In genomic region chr2:140359056-140359771, GRCh38 we compare ENCODE assay signal across 19 cellular contexts.
DNase-seq lines count a peak whose midpoint lies in the region; ATAC-seq and TF ChIP-seq lines count a peak whose summit lies in the region.
"Had no signal": no experiment of that assay in that cellular context is flagged by ENCODE, and none has a peak within 500 bp of the region (broad histone marks: within the 10 kb centered on the region; RNA-seq: fewer than 3 reads in every experiment).

No MANE protein-coding gene starts in this region.

- H3K4me3 ChIP-seq in fibroblast of lung (replicated peaks in 1 of 4; ENCODE audit: control extremely low read depth in 1 of 4, insufficient read depth in 1 of 4, low read depth in 3 of 4, low read length in 4 of 4) (no peak overlapping the region), trophoblast cell (ENCODE audit: low read depth, low read length) (no peak overlapping the region)
- H3K4me3 ChIP-seq: HAP-1 had no signal

- ATAC-seq in SK-N-SH treated with all-trans-retinoic acid at 6 μM for 48 hours, result peak; percentile 38
- ATAC-seq: CD8-positive, alpha-beta T cell had no signal

- no peak overlapping the region for H2BK120ac ChIP-seq in trophoblast cell (ENCODE audit: insufficient read depth, low read length, poor library complexity)

- no peaks in the 10 kb centered on the region for H3K27me3 Mint-ChIP-seq in activated CD4-positive, alpha-beta memory T cell treated with anti-CD3 and anti-CD28 coated beads, Interleukin-2, amount 10 ng/mL, durations not matched to agents 7 days and 5 days
- H3K27me3 Mint-ChIP-seq in glutamatergic neuron (ENCODE audit: unreplicated experiment), result no peaks in the 10 kb centered on the region
- H3K27me3 Mint-ChIP-seq: B cell had no signal

- no peaks in the 10 kb centered on the region for H4K20me1 ChIP-seq in fibroblast of lung (ENCODE audit: control insufficient read depth, extremely low read depth, insufficient read depth, low read length)

- H2BK5ac ChIP-seq in trophoblast cell (ENCODE audit: low read depth, low read length, poor library complexity), result no peak overlapping the region

- no peak overlapping the region for H4K8ac ChIP-seq in trophoblast cell (ENCODE audit: low read depth, low read length)

- no peak overlapping the region for H3K18ac ChIP-seq in trophoblast cell (ENCODE audit: low read length)

- H3K14ac ChIP-seq in trophoblast cell (ENCODE audit: low read length), result no peak overlapping the region

- H2AFZ ChIP-seq in fibroblast of lung (ENCODE audit: low read length), result no peak overlapping the region
- no peak overlapping the region for H2AFZ ChIP-seq in trophoblast cell (ENCODE audit: insufficient read depth, low read length, poor library complexity)

- H3K4me2 ChIP-seq in fibroblast of lung (ENCODE audit: extremely low read depth, insufficient read depth, low read length) (no peak overlapping the region), trophoblast cell (ENCODE audit: low read length) (no peak overlapping the region)

- no peak overlapping the region for H3K9ac ChIP-seq in fibroblast of lung (ENCODE audit: insufficient read depth, low read length)
- H3K9ac ChIP-seq in trophoblast cell (ENCODE audit: low read length), result no peak overlapping the region

- H3K9me3 ChIP-seq in fibroblast of lung (ENCODE audit: control insufficient read depth, insufficient read depth, low read depth, low read length), result no peaks in the 10 kb centered on the region
- no peaks in the 10 kb centered on the region for H3K9me3 ChIP-seq in trophoblast cell (ENCODE audit: insufficient read depth, low read depth, low read length)
- H3K9me3 ChIP-seq: HAP-1 had no signal

- no peak overlapping the region for H2BK12ac ChIP-seq in trophoblast cell (ENCODE audit: low read length)

- DNase-seq in NCI-H510A treated with DMSO at 0.1 percent for 48 hours (lab: John Stamatoyannopoulos, UW), result peak; percentile 10
- no peak for DNase-seq in NCI-H510A (lab: John Stamatoyannopoulos, UW)
- peak; percentile 2 to 42 for DNase-seq in fibroblast of lung (ENCODE audit: low read depth in 2 of 2)
- no peak for DNase-seq in trophoblast cell
- DNase-seq in activated CD4-positive, alpha-beta memory T cell treated with anti-CD3 and anti-CD28 coated beads, Interleukin-2, amount 10 ng/mL, durations not matched to agents 7 days and 5 days, result no peak
- DNase-seq in C1 segment of cervical spinal cord (lab: John Stamatoyannopoulos, UW), result no peak
- no peak for DNase-seq in glutamatergic neuron
- DNase-seq: 8988T; ACHN; CD8-positive, alpha-beta T cell; COR-L47; DMS53; GF-D8; HFFc6 had no signal

- H3K79me2 ChIP-seq in fibroblast of lung (ENCODE audit: control insufficient read depth, insufficient read depth, low read length), result no peaks in the 10 kb centered on the region
- no peaks in the 10 kb centered on the region for H3K79me2 ChIP-seq in trophoblast cell (ENCODE audit: control insufficient read depth, insufficient read depth, low read length, poor library complexity)

- H3K4ac ChIP-seq in trophoblast cell (ENCODE audit: low read depth, low read length), result no peak overlapping the region

- WGBS in trophoblast cell (ENCODE audit: extremely low coverage, insufficient coverage, insufficient read length), result no CpG with 5 or more reads among the region's 2 CpGs

- no peaks in the 10 kb centered on the region for H3K27me3 ChIP-seq in fibroblast of lung (ENCODE audit: control insufficient read depth, insufficient read depth, low read length)
- no peaks in the 10 kb centered on the region for H3K27me3 ChIP-seq in trophoblast cell (ENCODE audit: insufficient read depth, low read length)

- H4K91ac ChIP-seq in trophoblast cell (ENCODE audit: low read depth, low read length), result no peak overlapping the region

- H2AK5ac ChIP-seq in trophoblast cell (ENCODE audit: low read length), result no peak overlapping the region

- no peak overlapping the region for H3K23ac ChIP-seq in trophoblast cell (ENCODE audit: low read length)

- no peaks in the 10 kb centered on the region for H3K4me1 Mint-ChIP-seq in activated CD4-positive, alpha-beta memory T cell treated with anti-CD3 and anti-CD28 coated beads, Interleukin-2, amount 10 ng/mL, durations not matched to agents 7 days and 5 days
- no peaks in the 10 kb centered on the region for H3K4me1 Mint-ChIP-seq in glutamatergic neuron (ENCODE audit: low read depth, unreplicated experiment)
- H3K4me1 Mint-ChIP-seq: B cell had no signal

- CTCF ChIA-PET in activated CD4-positive, alpha-beta memory T cell treated with anti-CD3 and anti-CD28 coated beads, Interleukin-2, amount 10 ng/mL, durations not matched to agents 7 days and 5 days (lab: Charles Lee), result no interaction called here

- POLR2A ChIA-PET in activated CD4-positive, alpha-beta memory T cell treated with anti-CD3 and anti-CD28 coated beads, Interleukin-2, amount 10 ng/mL, durations not matched to agents 7 days and 5 days (lab: Charles Lee), result no interaction called here

- TF ChIP-seq CTCF in fibroblast of lung (conservative IDR thresholded peaks at IDR 0.05 in 1 of 2, IDR thresholded peaks at IDR 0.05 in 1 of 2; ENCODE audit: low read depth in 1 of 2, low read length in 2 of 2), result no peak
- no peak for TF ChIP-seq CTCF in glutamatergic neuron (IDR thresholded peaks at IDR 0.05; ENCODE audit: partially characterized antibody, unreplicated experiment)

- H3K79me1 ChIP-seq in trophoblast cell (ENCODE audit: low read length), result no peaks in the 10 kb centered on the region

- H4K12ac ChIP-seq in trophoblast cell (ENCODE audit: low read depth, low read length), result no peak overlapping the region

- peaks cover 3% of the 10 kb centered on the region for H3K9me3 Mint-ChIP-seq in activated CD4-positive, alpha-beta memory T cell treated with anti-CD3 and anti-CD28 coated beads, Interleukin-2, amount 10 ng/mL, durations not matched to agents 7 days and 5 days
- no peaks in the 10 kb centered on the region for H3K9me3 Mint-ChIP-seq in glutamatergic neuron (ENCODE audit: unreplicated experiment)

- H3K36me3 ChIP-seq in fibroblast of lung (ENCODE audit: control insufficient read depth, insufficient read depth, low read length) (no peaks in the 10 kb centered on the region), trophoblast cell (ENCODE audit: control insufficient read depth in 1 of 2, insufficient read depth in 2 of 2, low read length in 2 of 2) (no peaks in the 10 kb centered on the region)
- H3K36me3 ChIP-seq: HAP-1 had no signal

- H3K36me3 Mint-ChIP-seq in activated CD4-positive, alpha-beta memory T cell treated with anti-CD3 and anti-CD28 coated beads, Interleukin-2, amount 10 ng/mL, durations not matched to agents 7 days and 5 days (ENCODE audit: low read depth), result no peaks in the 10 kb centered on the region
- H3K36me3 Mint-ChIP-seq in glutamatergic neuron (ENCODE audit: unreplicated experiment), result no peaks in the 10 kb centered on the region
- H3K36me3 Mint-ChIP-seq: CD8-positive, alpha-beta T cell had no signal

- H3K4me1 ChIP-seq in fibroblast of lung (ENCODE audit: control insufficient read depth, extremely low read depth, insufficient read depth, low read length), result no peaks in the 10 kb centered on the region
- no peaks in the 10 kb centered on the region for H3K4me1 ChIP-seq in trophoblast cell (ENCODE audit: control insufficient read depth in 1 of 2, insufficient read depth in 2 of 2, low read length in 2 of 2)

- H3K27ac Mint-ChIP-seq in activated CD4-positive, alpha-beta memory T cell treated with anti-CD3 and anti-CD28 coated beads, Interleukin-2, amount 10 ng/mL, durations not matched to agents 7 days and 5 days, result no peak overlapping the region
- H3K27ac Mint-ChIP-seq in glutamatergic neuron (ENCODE audit: unreplicated experiment), result no peak overlapping the region
- H3K27ac Mint-ChIP-seq: B cell; CD8-positive, alpha-beta T cell; HFFc6 had no signal

- no peak overlapping the region for H3K27ac ChIP-seq in fibroblast of lung (ENCODE audit: insufficient read depth, low read length)
- H3K27ac ChIP-seq in trophoblast cell (ENCODE audit: low read depth, low read length), result peak overlapping the region; percentile 69
- H3K27ac ChIP-seq: C4-2B, HL-60 had no signal

- H3K4me3 Mint-ChIP-seq in activated CD4-positive, alpha-beta memory T cell treated with anti-CD3 and anti-CD28 coated beads, Interleukin-2, amount 10 ng/mL, durations not matched to agents 7 days and 5 days, result no peak overlapping the region
- H3K4me3 Mint-ChIP-seq in glutamatergic neuron (ENCODE audit: unreplicated experiment), result no peak overlapping the region
- H3K4me3 Mint-ChIP-seq: B cell; CD8-positive, alpha-beta T cell; HFFc6 had no signal

TF ChIP-seq in SK-N-SH treated with all-trans-retinoic acid at 6 μM for 48 hours, 23 proteins besides CTCF, POLR2A, EP300 and RAD21 (continues in another document):
- TF ChIP-seq ISL1 (CRISPR knock-in tag; IDR thresholded peaks at IDR 0.05), result peak; percentile 89
- TF ChIP-seq, protein P1, sequence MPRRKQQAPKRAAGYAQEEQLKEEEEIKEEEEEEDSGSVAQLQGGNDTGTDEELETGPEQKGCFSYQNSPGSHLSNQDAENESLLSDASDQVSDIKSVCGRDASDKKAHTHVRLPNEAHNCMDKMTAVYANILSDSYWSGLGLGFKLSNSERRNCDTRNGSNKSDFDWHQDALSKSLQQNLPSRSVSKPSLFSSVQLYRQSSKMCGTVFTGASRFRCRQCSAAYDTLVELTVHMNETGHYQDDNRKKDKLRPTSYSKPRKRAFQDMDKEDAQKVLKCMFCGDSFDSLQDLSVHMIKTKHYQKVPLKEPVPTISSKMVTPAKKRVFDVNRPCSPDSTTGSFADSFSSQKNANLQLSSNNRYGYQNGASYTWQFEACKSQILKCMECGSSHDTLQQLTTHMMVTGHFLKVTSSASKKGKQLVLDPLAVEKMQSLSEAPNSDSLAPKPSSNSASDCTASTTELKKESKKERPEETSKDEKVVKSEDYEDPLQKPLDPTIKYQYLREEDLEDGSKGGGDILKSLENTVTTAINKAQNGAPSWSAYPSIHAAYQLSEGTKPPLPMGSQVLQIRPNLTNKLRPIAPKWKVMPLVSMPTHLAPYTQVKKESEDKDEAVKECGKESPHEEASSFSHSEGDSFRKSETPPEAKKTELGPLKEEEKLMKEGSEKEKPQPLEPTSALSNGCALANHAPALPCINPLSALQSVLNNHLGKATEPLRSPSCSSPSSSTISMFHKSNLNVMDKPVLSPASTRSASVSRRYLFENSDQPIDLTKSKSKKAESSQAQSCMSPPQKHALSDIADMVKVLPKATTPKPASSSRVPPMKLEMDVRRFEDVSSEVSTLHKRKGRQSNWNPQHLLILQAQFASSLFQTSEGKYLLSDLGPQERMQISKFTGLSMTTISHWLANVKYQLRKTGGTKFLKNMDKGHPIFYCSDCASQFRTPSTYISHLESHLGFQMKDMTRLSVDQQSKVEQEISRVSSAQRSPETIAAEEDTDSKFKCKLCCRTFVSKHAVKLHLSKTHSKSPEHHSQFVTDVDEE (CRISPR knock-in tag; IDR thresholded peaks at IDR 0.05), result no peak
- peak; percentile 62; the same call in 1 of the 2 replicates for TF ChIP-seq TCF4 (CRISPR knock-in tag; IDR thresholded peaks at IDR 0.05; ENCODE audit: borderline replicate concordance)

Comparison
In these comparisons a context has a peak if more than half of its experiments do, and no peak if none do; other contexts are left out.
1. DNase-seq: peak in NCI-H510A treated with DMSO at 0.1 percent for 48 hours (single experiment) and fibroblast of lung (2 of 2); none in NCI-H510A (single experiment), trophoblast cell (0 of 2), activated CD4-positive, alpha-beta memory T cell treated with anti-CD3 and anti-CD28 coated beads, Interleukin-2, amount 10 ng/mL, durations not matched to agents 7 days and 5 days (single experiment), C1 segment of cervical spinal cord (0 of 14) and glutamatergic neuron (single experiment).